In the genomic region with DNA sequence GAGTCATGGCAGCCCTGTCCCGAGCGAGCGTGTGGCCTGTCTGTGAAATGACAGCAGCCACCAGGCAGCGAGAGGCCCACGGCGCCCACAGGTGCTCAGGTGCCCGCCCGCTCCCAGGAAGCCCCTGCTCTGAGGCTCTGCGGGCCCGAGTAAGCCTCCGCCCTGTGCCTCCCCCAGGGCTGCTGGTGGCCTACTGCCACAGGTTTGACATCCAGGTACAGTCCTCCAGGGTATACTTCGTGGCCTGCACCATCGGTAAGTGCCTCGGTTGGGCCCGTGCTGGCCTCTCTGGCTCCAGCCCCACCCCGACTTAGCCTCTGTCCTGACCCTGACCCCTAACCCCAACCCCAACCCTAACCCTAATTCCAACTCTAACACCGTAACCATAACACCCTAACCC, we compare ENCODE assay signal across 16 cellular contexts. TPM values are rescaled to one million over a fixed set of nuclear protein-coding genes. Genes with fewer than 3 reads are reported as not detected.
DNase-seq lines count a peak whose midpoint lies in the region; ATAC-seq, FAIRE-seq and TF ChIP-seq lines count a peak whose summit lies in the region.
"Had no signal": no experiment of that assay in that cellular context is flagged by ENCODE, and none has a peak within 500 bp of the region (broad histone marks: within the 10 kb centered on the region; RNA-seq: fewer than 3 reads in every experiment).

No MANE protein-coding gene starts in this region.

- H3K9me3 ChIP-seq in heart left ventricle = no peaks in the 10 kb centered on the region
- no peaks in the 10 kb centered on the region for H3K9me3 ChIP-seq in aorta (ENCODE audit: control insufficient read depth, low read length)
- H3K9me3 ChIP-seq: BLaER1 treated with 17β-estradiol and CSF1 and Interleukin-3, amounts not matched to agents 10 nM and 100 nM had no signal

- peak overlapping the region; percentile 7 for H3K27ac Mint-ChIP-seq in central memory CD8-positive, alpha-beta T cell (ENCODE audit: low read depth)
- no peak overlapping the region for H3K27ac Mint-ChIP-seq in osteocyte (ENCODE audit: unreplicated experiment)
- H3K27ac Mint-ChIP-seq: HFFc6 had no signal

- no peaks in the 10 kb centered on the region for H3K27me3 ChIP-seq in heart left ventricle
- H3K27me3 ChIP-seq in aorta (ENCODE audit: control insufficient read depth in 1 of 2, insufficient read depth in 2 of 2, low read length in 1 of 2) = no peaks in the 10 kb centered on the region
- H3K27me3 ChIP-seq: BLaER1 treated with 17β-estradiol and CSF1 and Interleukin-3, amounts not matched to agents 10 nM and 100 nM had no signal

- TF ChIP-seq CTCF in heart left ventricle (IDR thresholded peaks at IDR 0.05) (no peak), osteocyte (IDR thresholded peaks at IDR 0.05) (no peak)

- H3K4me1 ChIP-seq in heart left ventricle = no peaks in the 10 kb centered on the region
- no peaks in the 10 kb centered on the region for H3K4me1 ChIP-seq in aorta (ENCODE audit: control insufficient read depth in 1 of 2, insufficient read depth in 2 of 2, low read length in 2 of 2)

- no peaks in the 10 kb centered on the region for H3K4me1 Mint-ChIP-seq in central memory CD8-positive, alpha-beta T cell
- no peaks in the 10 kb centered on the region for H3K4me1 Mint-ChIP-seq in osteocyte (ENCODE audit: unreplicated experiment)

- TF ChIP-seq POLR2A in heart left ventricle (IDR thresholded peaks at IDR 0.05) (no peak), GM12891 (IDR thresholded peaks at IDR 0.05; ENCODE audit: low read depth, low read length) (no peak)

- H3K4me3 ChIP-seq in heart left ventricle = no peak overlapping the region
- no peak overlapping the region for H3K4me3 ChIP-seq in aorta (ENCODE audit: low read length in 2 of 2)
- H3K4me3 ChIP-seq: BLaER1 treated with 17β-estradiol and CSF1 and Interleukin-3, amounts not matched to agents 10 nM and 100 nM had no signal

- no peak for FAIRE-seq in GM12891 (lab: Jason Lieb, UNC)
- FAIRE-seq: HTR-8/SVneo had no signal

- peaks cover 2% of the 10 kb centered on the region for H3K36me3 Mint-ChIP-seq in central memory CD8-positive, alpha-beta T cell (ENCODE audit: insufficient read depth)
- H3K36me3 Mint-ChIP-seq in osteocyte (ENCODE audit: unreplicated experiment) = peaks cover 5% of the 10 kb centered on the region

- H3K36me3 ChIP-seq in heart left ventricle (peaks cover 0 to 49% (median 19%) of the 10 kb centered on the region in 9 donors), aorta (ENCODE audit: control insufficient read depth in 1 of 2, insufficient read depth in 2 of 2, low read length in 1 of 2) (no peaks in the 10 kb centered on the region)

- 95 to 98% (median 97%) methylated on average over 6 to 17 of the region's 17 CpGs for WGBS in heart left ventricle, 4 donors
- 96 to 98% methylated on average over 17 of the region's 17 CpGs for WGBS in aorta, 2 donors

- H3K27ac ChIP-seq in heart left ventricle (no peak overlapping the region), aorta (ENCODE audit: low read depth in 1 of 2, low read length in 2 of 2) (no peak overlapping the region)
- H3K27ac ChIP-seq: BLaER1 treated with 17β-estradiol and CSF1 and Interleukin-3, amounts not matched to agents 10 nM and 100 nM had no signal

- intact Hi-C loops in Right ventricle myocardium superior (cut with DNase I) (no loop called here), heart left ventricle (cut with DNase I) (no loop called here), aorta (cut with DNase I) (no loop called here)

- ATAC-seq in Right ventricle myocardium superior (ENCODE audit: poor library complexity) = no peak
- ATAC-seq in heart left ventricle = no peak
- ATAC-seq in central memory CD8-positive, alpha-beta T cell (replicated peaks; ENCODE audit: extremely low read depth, poor library complexity, severe bottlenecking) = no peak
- peak; percentile 26 for ATAC-seq in aorta (ENCODE audit: low FRiP score)
- ATAC-seq in GM21619 (IDR thresholded peaks at IDR 0.05; ENCODE audit: unreplicated experiment) = no peak

- no peaks in the 10 kb centered on the region for H3K9me3 Mint-ChIP-seq in central memory CD8-positive, alpha-beta T cell
- H3K9me3 Mint-ChIP-seq in osteocyte (ENCODE audit: unreplicated experiment) = no peaks in the 10 kb centered on the region
- H3K9me3 Mint-ChIP-seq: CD4-positive, CD25-positive, alpha-beta regulatory T cell; HFFc6 had no signal

- no peak overlapping the region for H3K4me3 Mint-ChIP-seq in central memory CD8-positive, alpha-beta T cell
- H3K4me3 Mint-ChIP-seq in osteocyte (ENCODE audit: unreplicated experiment) = no peak overlapping the region
- H3K4me3 Mint-ChIP-seq: CD4-positive, CD25-positive, alpha-beta regulatory T cell; HFFc6 had no signal

- DNase-seq in Right ventricle myocardium superior = peak; percentile 20
- DNase-seq in heart left ventricle = no peak
- no peak for DNase-seq in central memory CD8-positive, alpha-beta T cell (ENCODE audit: low spot score in 2 of 2)
- DNase-seq in osteocyte (ENCODE audit: extremely low spot score, unreplicated experiment) = peak; percentile 72
- no peak for DNase-seq in aorta
- DNase-seq in GM12891 (ENCODE audit: insufficient read length, low spot score) = no peak
- DNase-seq: 8988T; AML-193; CD4-positive, CD25-positive, alpha-beta regulatory T cell; DMS53; GF-D8; HCEC 1CT; HFFc6 had no signal

- H3K27me3 Mint-ChIP-seq in central memory CD8-positive, alpha-beta T cell = no peaks in the 10 kb centered on the region
- H3K27me3 Mint-ChIP-seq in osteocyte (ENCODE audit: unreplicated experiment) = no peaks in the 10 kb centered on the region
- H3K27me3 Mint-ChIP-seq: CD4-positive, CD25-positive, alpha-beta regulatory T cell had no signal

TF ChIP-seq in GM12891, 5 proteins besides CTCF, POLR2A, EP300 and RAD21:
- TF ChIP-seq POLR2AphosphoS5 (IDR thresholded peaks at IDR 0.05; ENCODE audit: low read depth, low read length) = no peak
- no peak for TF ChIP-seq POU2F2 (IDR thresholded peaks at IDR 0.05; ENCODE audit: low read depth, low read length)
- TF ChIP-seq TAF1 (IDR thresholded peaks at IDR 0.05; ENCODE audit: low read depth, low read length) = no peak
- no peak for TF ChIP-seq PAX5 (IDR thresholded peaks at IDR 0.05; ENCODE audit: insufficient read depth, low read length, severe bottlenecking)
- TF ChIP-seq SPI1 (IDR thresholded peaks at IDR 0.05; ENCODE audit: low read depth, low read length) = no peak

RNA-seq across cellular contexts. Expression of gene TMPRSS9, which starts 15.0 kb away (rescaled TPM):
- total RNA-seq in Right ventricle myocardium superior (not detected), heart left ventricle (under 1 TPM in 1 of 9 donors, not detected in 8; 0.09 TPM), osteocyte (0.08 TPM in 1 of 2 replicates, not detected in the other), aorta (under 1 TPM; 0.23 to 0.27 TPM)
- polyA plus RNA-seq in heart left ventricle (under 1 TPM in 1 of 2 donors, not detected in 1; 0.19 TPM), aorta (not detected)
- polyA plus RNA-seq in GM12891 (2012; ENCODE audit: low read depth, missing spikeins) = 0.35 TPM
- total RNA-seq: HFFc6 had no signal
- polyA plus RNA-seq: CD4-positive, CD25-positive, alpha-beta regulatory T cell had no signal

RNA-seq across cellular contexts. Expression of gene SPPL2B, which starts 16.6 kb away (rescaled TPM):
- total RNA-seq in Right ventricle myocardium superior (23.9 TPM), heart left ventricle (10 to 100 TPM; 17.6 to 30.9 (median 21.6) TPM), osteocyte (75.9 and 77.0 TPM in 2 replicates), aorta (10 to 100 TPM; 29.3 to 49.1 TPM)
- polyA plus RNA-seq in heart left ventricle (10 to 100 TPM; 18.9 to 31.2 TPM), aorta (10 to 100 TPM; 13.3 to 78.1 TPM)
- polyA plus RNA-seq in GM12891 (2012; ENCODE audit: low read depth, missing spikeins) = 31.1 TPM

RNA-seq across cellular contexts. Expression of gene LSM7, which starts 16.7 kb away (rescaled TPM):
- total RNA-seq in Right ventricle myocardium superior (37.3 TPM), heart left ventricle (10 to 100 TPM; 33.8 to 79.1 (median 41.0) TPM), osteocyte (77.8 and 81.7 TPM in 2 replicates), aorta (10 to 100 TPM; 43.7 to 45.8 TPM)
- polyA plus RNA-seq in heart left ventricle (100 to 1,000 TPM; 187 to 213 TPM), aorta (100 to 1,000 TPM; 133 to 155 TPM)
- 196 TPM for polyA plus RNA-seq in GM12891 (2012; ENCODE audit: low read depth, missing spikeins)

RNA-seq across cellular contexts. Expression of gene LINGO3, which starts 37.1 kb away (rescaled TPM):
- total RNA-seq in Right ventricle myocardium superior (not detected), heart left ventricle (under 1 TPM in 1 of 9 donors, not detected in 8; 0.50 TPM), osteocyte (0.37 and 0.54 TPM in 2 replicates), aorta (not detected)
- polyA plus RNA-seq in heart left ventricle (not detected), aorta (under 1 TPM in 1 of 2 donors, not detected in 1; 0.08 TPM)
- 1.1 TPM for polyA plus RNA-seq in GM12891 (2012; ENCODE audit: low read depth, missing spikeins)
- total RNA-seq: HFFc6 had no signal

Comparison
In these comparisons a context has a peak if more than half of its experiments do, and no peak if none do; other contexts are left out.
1. DNase-seq: peak in Right ventricle myocardium superior (single experiment) and osteocyte (single experiment); none in heart left ventricle (0 of 5), central memory CD8-positive, alpha-beta T cell (0 of 2), aorta (0 of 2) and GM12891 (single experiment).